Comparison of ENCODE assay signal across 8 cellular contexts in the genomic region with DNA sequence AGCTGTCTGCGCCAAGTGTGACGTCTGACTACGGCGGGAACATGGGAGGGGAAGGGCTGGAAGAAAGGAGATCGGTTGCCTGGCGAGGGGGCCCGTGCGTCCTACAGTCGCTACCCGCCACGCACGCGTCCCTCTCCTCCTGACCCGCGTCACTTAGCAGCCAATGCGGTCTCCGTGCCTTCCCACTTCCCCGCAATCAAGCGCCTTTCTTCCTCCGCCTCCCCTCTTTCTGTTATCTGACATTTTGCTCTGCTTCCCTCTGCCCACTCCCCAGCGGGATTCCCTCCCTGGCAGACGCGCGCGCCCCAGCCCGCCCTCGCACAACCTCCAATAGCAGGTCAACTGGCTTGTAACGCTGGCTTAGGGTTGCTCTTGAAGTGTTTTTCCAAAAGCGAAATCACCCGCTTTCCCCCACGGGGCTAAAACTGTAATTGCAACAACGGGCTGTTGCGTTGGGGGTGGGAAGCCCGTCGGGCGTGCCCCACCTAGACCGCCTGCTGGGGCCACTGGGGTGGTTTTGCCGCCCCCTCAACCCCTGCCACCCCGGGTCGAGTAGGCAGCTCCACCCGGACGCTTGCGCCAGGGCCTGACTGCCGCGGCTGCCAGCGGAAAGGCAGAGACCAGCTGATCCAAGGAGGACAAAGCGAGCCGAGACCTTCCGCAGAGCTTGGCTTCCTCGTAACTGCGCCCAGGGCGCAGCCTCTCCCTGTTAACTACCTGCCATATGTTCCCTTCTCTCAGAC. TPM values are rescaled to one million over a fixed set of nuclear protein-coding genes. Genes with fewer than 3 reads are reported as not detected.
DNase-seq lines count a peak whose midpoint lies in the region; ATAC-seq and TF ChIP-seq lines count a peak whose summit lies in the region.

No MANE protein-coding gene starts in this region.

- peak overlapping the region; percentile 91 for H3K27ac ChIP-seq in foreskin keratinocyte

- H3K9me3 Mint-ChIP-seq in Calu3 (ENCODE audit: low read depth, unreplicated experiment) (peaks cover 11% of the 10 kb centered on the region), neural crest cell (peaks cover 10% of the 10 kb centered on the region)
- H3K9me3 Mint-ChIP-seq in activated T-cell treated with anti-CD3 and anti-CD28 coated beads, Interleukin-2, amount 50 U/mL, for 72 hours: peaks cover 0 to 1% of the 10 kb centered on the region in 2 donors

- CTCF ChIA-PET in Calu3 (lab: Charles Lee): interaction anchor here (0.5 to 3.9 kb wide), 18 partner anchors 9 to 1410 kb away, joined by 3 to 73 read pairs (median 4); no protein-coding TSS in a partner anchor

- TF ChIP-seq CTCF in Calu3 (IDR thresholded peaks at IDR 0.05; ENCODE audit: unreplicated experiment): peak; percentile 69
- TF ChIP-seq CTCF in foreskin keratinocyte (conservative IDR thresholded peaks at IDR 0.05): peak; percentile 38
- TF ChIP-seq CTCF in neural crest cell (conservative IDR thresholded peaks at IDR 0.05): peak; percentile 50

- H3K4me1 Mint-ChIP-seq in Calu3 (ENCODE audit: low read depth, unreplicated experiment) (no peaks in the 10 kb centered on the region), neural crest cell (peaks cover 16% of the 10 kb centered on the region)
- peaks cover 16% of the 10 kb centered on the region for H3K4me1 Mint-ChIP-seq in activated T-cell treated with anti-CD3 and anti-CD28 coated beads, Interleukin-2, amount 50 U/mL, for 72 hours (ENCODE audit: low read depth)

- BruUV-seq in Calu3 (replicated peaks; lab: Mats Ljungman, UMichigan): no TSS peak

- intact Hi-C loops in Calu3 (cut with micrococcal nuclease; ENCODE audit: unreplicated experiment): loop anchor here (1.0 to 10.0 kb wide), 6 partner anchors 203 to 1857 kb away; no protein-coding TSS in a partner anchor

- peak overlapping the region; percentile 89 for H3K27ac Mint-ChIP-seq in Calu3 (ENCODE audit: unreplicated experiment)
- H3K27ac Mint-ChIP-seq in activated T-cell treated with anti-CD3 and anti-CD28 coated beads, Interleukin-2, amount 50 U/mL, for 72 hours: no peak overlapping the region
- peak overlapping the region; percentile 99 for H3K27ac Mint-ChIP-seq in neural crest cell (ENCODE audit: unreplicated experiment)

- peak overlapping the region; percentile 93 for H3K4me3 Mint-ChIP-seq in Calu3 (ENCODE audit: low read depth, unreplicated experiment)
- H3K4me3 Mint-ChIP-seq in activated T-cell treated with anti-CD3 and anti-CD28 coated beads, Interleukin-2, amount 50 U/mL, for 72 hours: peak overlapping the region; percentile 88 to 93
- peak overlapping the region; percentile 99 for H3K4me3 Mint-ChIP-seq in neural crest cell

- DNase-seq in Calu3 (peak; percentile 79), NCI-H524 (lab: John Stamatoyannopoulos, UW) (peak; percentile 91 to 93), foreskin keratinocyte (peak; percentile 45 to 66), neural crest cell (ENCODE audit: low read depth, low spot score) (peak; percentile 58), NCI-H1048 (lab: John Stamatoyannopoulos, UW) (no peak)
- DNase-seq in activated T-cell treated with anti-CD3 and anti-CD28 coated beads, Interleukin-2, amount 50 U/mL, for 72 hours: peak; percentile 34 to 35

- H3K27me3 ChIP-seq in foreskin keratinocyte: no peaks in the 10 kb centered on the region

- ATAC-seq in GM19324 (IDR thresholded peaks at IDR 0.05; ENCODE audit: low FRiP score, unreplicated experiment): peak; percentile 39
- peak; percentile 35 for ATAC-seq in HG03175 (IDR thresholded peaks at IDR 0.05; ENCODE audit: unreplicated experiment)
- peak; percentile 42 to 47 for ATAC-seq in activated T-cell treated with anti-CD3 and anti-CD28 coated beads, Interleukin-2, amount 50 U/mL, for 72 hours (replicated peaks in 1 of 2)
- ATAC-seq in foreskin keratinocyte: peak; percentile 48

- H3K4me1 ChIP-seq in foreskin keratinocyte: peaks cover 3% of the 10 kb centered on the region

- H3K36me3 Mint-ChIP-seq in Calu3 (ENCODE audit: insufficient read depth, unreplicated experiment) (peaks cover 30% of the 10 kb centered on the region), neural crest cell (ENCODE audit: low read depth) (peaks cover 21% of the 10 kb centered on the region)
- peaks cover 0 to 2% of the 10 kb centered on the region in 2 donors for H3K36me3 Mint-ChIP-seq in activated T-cell treated with anti-CD3 and anti-CD28 coated beads, Interleukin-2, amount 50 U/mL, for 72 hours (ENCODE audit: insufficient read depth in 2 of 2)

- H3K27me3 Mint-ChIP-seq in Calu3 (ENCODE audit: unreplicated experiment) (no peaks in the 10 kb centered on the region), neural crest cell (ENCODE audit: low read depth) (no peaks in the 10 kb centered on the region)
- H3K27me3 Mint-ChIP-seq in activated T-cell treated with anti-CD3 and anti-CD28 coated beads, Interleukin-2, amount 50 U/mL, for 72 hours (ENCODE audit: low read depth): peaks cover 45% of the 10 kb centered on the region

RNA-seq across cellular contexts. Expression of a gene that starts 6.2 kb away (rescaled TPM):
- total RNA-seq in Calu3 (2022): 109 and 120 TPM in 2 replicates
- 1 to 10 TPM; 1.9 to 3.5 TPM for total RNA-seq in activated T-cell treated with anti-CD3 and anti-CD28 coated beads, Interleukin-2, amount 50 U/mL, for 72 hours
- 12.0 and 24.2 TPM in 2 replicates for total RNA-seq in foreskin keratinocyte
- polyA plus RNA-seq in foreskin keratinocyte: 5.5 and 9.6 TPM in 2 replicates
- 91.4 and 92.7 TPM in 2 replicates for total RNA-seq in neural crest cell
